In genomic region chr1:169915150-169915549, GRCh38 we compare ENCODE assay signal across 1 cellular context.
TF ChIP-seq lines count a peak whose summit lies in the region.

No MANE protein-coding gene starts in this region.

TF ChIP-seq in GM12878, 131 proteins besides CTCF, POLR2A, EP300 and RAD21 (continued from another document):
- TF ChIP-seq, protein P1, sequence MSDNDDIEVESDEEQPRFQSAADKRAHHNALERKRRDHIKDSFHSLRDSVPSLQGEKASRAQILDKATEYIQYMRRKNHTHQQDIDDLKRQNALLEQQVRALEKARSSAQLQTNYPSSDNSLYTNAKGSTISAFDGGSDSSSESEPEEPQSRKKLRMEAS (IDR thresholded peaks at IDR 0.05; ENCODE audit: low read depth, low read length), result no peak
- no peak for TF ChIP-seq HDAC2 (IDR thresholded peaks at IDR 0.05)
- TF ChIP-seq ZNF207 (IDR thresholded peaks at IDR 0.05; ENCODE audit: borderline replicate concordance), result no peak
- no peak for TF ChIP-seq IKZF2 (IDR thresholded peaks at IDR 0.05)
- no peak for TF ChIP-seq JUND (IDR thresholded peaks at IDR 0.05; ENCODE audit: low read depth, low read length)
- no peak for TF ChIP-seq HDAC6 (IDR thresholded peaks at IDR 0.05; ENCODE audit: unreplicated experiment)
